Comparison of ENCODE assay signal across 1 cellular context in the genomic region with DNA sequence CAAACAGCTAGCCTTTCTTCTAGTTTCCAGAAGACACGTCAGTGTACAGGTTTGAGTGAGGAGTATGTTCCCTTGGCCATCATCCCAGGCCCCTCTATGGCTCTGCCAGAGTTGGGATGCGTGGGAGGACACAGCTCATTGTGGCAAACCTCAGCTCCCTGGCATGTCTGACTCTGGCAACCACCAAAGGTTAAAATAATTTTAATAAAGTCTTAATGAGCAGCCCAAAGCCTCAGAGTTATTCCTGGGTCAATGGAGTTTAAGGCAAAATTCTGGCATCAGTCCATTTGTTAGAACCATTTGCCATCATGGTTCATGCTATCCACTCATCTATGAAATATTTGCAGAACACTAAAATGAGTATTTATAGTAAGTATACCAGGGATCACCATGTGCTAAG.
TF ChIP-seq lines count a peak whose summit lies in the region.

No MANE protein-coding gene starts in this region.

TF ChIP-seq in SK-N-SH treated with all-trans-retinoic acid at 6 μM for 48 hours, 23 proteins besides CTCF, POLR2A, EP300 and RAD21 (continued from another document):
- TF ChIP-seq, protein P1, sequence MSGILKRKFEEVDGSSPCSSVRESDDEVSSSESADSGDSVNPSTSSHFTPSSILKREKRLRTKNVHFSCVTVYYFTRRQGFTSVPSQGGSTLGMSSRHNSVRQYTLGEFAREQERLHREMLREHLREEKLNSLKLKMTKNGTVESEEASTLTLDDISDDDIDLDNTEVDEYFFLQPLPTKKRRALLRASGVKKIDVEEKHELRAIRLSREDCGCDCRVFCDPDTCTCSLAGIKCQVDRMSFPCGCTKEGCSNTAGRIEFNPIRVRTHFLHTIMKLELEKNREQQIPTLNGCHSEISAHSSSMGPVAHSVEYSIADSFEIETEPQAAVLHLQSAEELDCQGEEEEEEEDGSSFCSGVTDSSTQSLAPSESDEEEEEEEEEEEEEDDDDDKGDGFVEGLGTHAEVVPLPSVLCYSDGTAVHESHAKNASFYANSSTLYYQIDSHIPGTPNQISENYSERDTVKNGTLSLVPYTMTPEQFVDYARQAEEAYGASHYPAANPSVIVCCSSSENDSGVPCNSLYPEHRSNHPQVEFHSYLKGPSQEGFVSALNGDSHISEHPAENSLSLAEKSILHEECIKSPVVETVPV (CRISPR knock-in tag; IDR thresholded peaks at IDR 0.05): no peak
- TF ChIP-seq CSDC2 (CRISPR knock-in tag; IDR thresholded peaks at IDR 0.05) (no peak), ZNF8 (CRISPR knock-in tag; IDR thresholded peaks at IDR 0.05) (no peak), GLIS3 (CRISPR knock-in tag; IDR thresholded peaks at IDR 0.05) (no peak)
TF ChIP-seq in SK-N-SH treated with all-trans-retinoic acid at 6 μM for 48 hours: peak in this region for 0.
